Comparison of ENCODE assay signal across 20 cellular contexts in the genomic region with DNA sequence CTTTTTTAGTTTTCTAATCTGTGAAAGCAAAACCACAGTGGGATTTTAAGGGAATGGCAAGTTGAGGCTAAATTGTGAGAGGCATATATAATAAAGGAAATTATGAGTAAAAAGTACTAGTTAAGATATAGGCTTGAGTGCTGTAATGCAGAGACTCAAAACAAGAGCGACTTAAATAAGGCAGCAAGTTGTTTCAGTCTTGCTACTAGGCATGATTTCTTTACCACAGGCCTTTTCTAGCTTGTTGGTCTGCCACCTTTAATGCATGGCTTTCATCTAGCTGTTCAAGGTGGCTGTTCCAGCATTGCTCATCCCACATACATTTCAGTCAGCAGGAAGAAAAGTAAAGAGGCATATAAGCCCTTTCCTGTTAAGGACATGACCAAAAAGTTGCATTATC.
DNase-seq lines count a peak whose midpoint lies in the region; ATAC-seq, FAIRE-seq and TF ChIP-seq lines count a peak whose summit lies in the region.
"Had no signal": no experiment of that assay in that cellular context is flagged by ENCODE, and none has a peak within 500 bp of the region (broad histone marks: within the 10 kb centered on the region; RNA-seq: fewer than 3 reads in every experiment).

No MANE protein-coding gene starts in this region.

- no peak overlapping the region for H2AK5ac ChIP-seq in H1 (ENCODE audit: low read depth, low read length)

- no peak overlapping the region for H3K4me3 ChIP-seq in H1 (ENCODE audit: extremely low read depth in 1 of 4, insufficient read depth in 2 of 4, low read depth in 3 of 4, low read length in 4 of 4)
- H3K4me3 ChIP-seq: BLaER1 had no signal

- CTCF ChIA-PET in H1 (lab: Charles Lee; ENCODE audit: partially characterized antibody) = interaction anchor here (0.8 to 1.2 kb wide), 2 partner anchors 21 to 38 kb away, joined by 3 read pairs; no protein-coding TSS in a partner anchor

- ATAC-seq in HG02885 (IDR thresholded peaks at IDR 0.05; ENCODE audit: poor library complexity, unreplicated experiment) (peak; percentile 70), GM21528 (IDR thresholded peaks at IDR 0.05; ENCODE audit: low FRiP score, unreplicated experiment) (no peak)

- H3K56ac ChIP-seq in H1 (replicated peaks; ENCODE audit: insufficient read length, low read depth, low read length) = no peak overlapping the region

- POLR2A ChIA-PET in H1 (lab: Charles Lee; ENCODE audit: partially characterized antibody) = no interaction called here

- H3K27ac ChIP-seq in H1 (ENCODE audit: low read depth, low read length) = no peak overlapping the region
- H3K27ac ChIP-seq: BLaER1 had no signal

- H3K79me2 ChIP-seq in H1 (ENCODE audit: control insufficient read depth in 1 of 2, insufficient read depth in 2 of 2, low read length in 2 of 2) = no peaks in the 10 kb centered on the region

- no peak for TF ChIP-seq POLR2A in H1 (IDR thresholded peaks at IDR 0.05; ENCODE audit: control extremely low read depth in 1 of 2, low read depth in 2 of 2, low read length in 2 of 2)

- no peaks in the 10 kb centered on the region for H3K36me3 ChIP-seq in H1 (ENCODE audit: control insufficient read depth in 2 of 4, insufficient read depth in 4 of 4, low read length in 3 of 4)
- H3K36me3 ChIP-seq: BE2C, BLaER1 had no signal

- no peak overlapping the region for H3K9ac ChIP-seq in H1 (replicated peaks in 1 of 4; ENCODE audit: extremely low read depth in 1 of 4, low read depth in 3 of 4, low read length in 3 of 4)
- H3K9ac ChIP-seq: BLaER1 had no signal

- H3K18ac ChIP-seq in H1 (ENCODE audit: extremely low read depth, low read length) = no peak overlapping the region

- no peaks in the 10 kb centered on the region for H3K9me3 ChIP-seq in H1 (ENCODE audit: insufficient read depth in 2 of 2, low read depth in 1 of 2, low read length in 1 of 2)
- H3K9me3 ChIP-seq: BE2C, BLaER1 had no signal

- WGBS in H1 (ENCODE audit: extremely low coverage in 1 of 2, insufficient coverage in 1 of 2, insufficient read length in 1 of 2, insufficient replicate concordance in 2 of 2, low coverage in 1 of 2, low lambda C conversion rate in 2 of 2, missing lambda C conversion rate in 1 of 2), 2 experiments = 76% methylated on average over 1 of the region's 1 CpG; no CpG with 5 or more reads in 1 of the 2 experiments

- no peaks in the 10 kb centered on the region for H3K27me3 ChIP-seq in H1 (replicated peaks in 1 of 4; ENCODE audit: control insufficient read depth in 3 of 4, extremely low read depth in 1 of 4, insufficient read depth in 3 of 4, low read length in 3 of 4)
- H3K27me3 ChIP-seq: BE2C, BLaER1 had no signal

- no peak for DNase-seq in H1 (ENCODE audit: low read depth in 1 of 2, low spot score in 2 of 2)
- no peak for DNase-seq in islet precursor cell
- DNase-seq in NCI-H446 (lab: John Stamatoyannopoulos, UW) = no peak
- DNase-seq: 8988T; ACHN; BE2C; C1 segment of cervical spinal cord; CD4-positive, alpha-beta memory T cell; CD4-positive, CD25-positive, alpha-beta regulatory T cell; CD8-positive, alpha-beta memory T cell; COR-L47; DMS79 treated with DMSO at 0.1 percent for 48 hours; GF-D8 had no signal

- H3K14ac ChIP-seq in H1 (ENCODE audit: insufficient read length) = no peak overlapping the region

- H2BK5ac ChIP-seq in H1 (ENCODE audit: low read depth, low read length) = no peak overlapping the region

- H2AFZ ChIP-seq in H1 (ENCODE audit: low read length) = peak overlapping the region; percentile 55; the same call in 1 of the 2 replicates

- H4K20me1 ChIP-seq in H1 (replicated peaks in 1 of 2; ENCODE audit: control insufficient read depth in 1 of 2, insufficient read depth in 2 of 2, low read length in 2 of 2) = no peaks in the 10 kb centered on the region
- H4K20me1 ChIP-seq: BLaER1 had no signal

- no peaks in the 10 kb centered on the region for H3K4me1 ChIP-seq in H1 (replicated peaks in 1 of 4; ENCODE audit: control insufficient read depth in 3 of 4, insufficient read depth in 4 of 4, low read length in 3 of 4)
- H3K4me1 ChIP-seq: BE2C, BLaER1 had no signal

- H4K91ac ChIP-seq in H1 (replicated peaks; ENCODE audit: insufficient read length, low read length) = no peak overlapping the region

- no peak overlapping the region for H2BK15ac ChIP-seq in H1 (ENCODE audit: low read length)

- no peak for TF ChIP-seq EP300 in H1 (IDR thresholded peaks at IDR 0.05; ENCODE audit: borderline replicate concordance in 1 of 2, low read depth in 2 of 2, low read length in 2 of 2)

- H4K5ac ChIP-seq in H1 (ENCODE audit: insufficient read length, low read depth, low read length) = no peak overlapping the region

- no peak overlapping the region for H2BK12ac ChIP-seq in H1 (ENCODE audit: low read depth, low read length)

- no peak for FAIRE-seq in H1 (lab: Jason Lieb, UNC)
- FAIRE-seq: A204.1, G401.6, GM12891, GM19239 had no signal

- no peak for TF ChIP-seq RAD21 in H1 (IDR thresholded peaks at IDR 0.05 in 1 of 2, conservative IDR thresholded peaks at IDR 0.05 in 1 of 2; ENCODE audit: low read depth in 2 of 2, low read length in 2 of 2)

- no peak overlapping the region for H3K4me2 ChIP-seq in H1 (ENCODE audit: insufficient read depth in 1 of 2, low read depth in 2 of 2, low read length in 2 of 2)
- H3K4me2 ChIP-seq: BLaER1 had no signal

- H3K23ac ChIP-seq in H1 (ENCODE audit: insufficient read length) = no peak overlapping the region

- H3K23me2 ChIP-seq in H1 (ENCODE audit: low read depth, low read length) = no peaks in the 10 kb centered on the region

- no peak for TF ChIP-seq CTCF in H1 (IDR thresholded peaks at IDR 0.05; ENCODE audit: control extremely low read depth in 1 of 3, insufficient read depth in 1 of 3, low read depth in 1 of 3, low read length in 3 of 3)

- no peak overlapping the region for H2BK120ac ChIP-seq in H1 (replicated peaks; ENCODE audit: low read depth, low read length)

- H4K8ac ChIP-seq in H1 (ENCODE audit: extremely low read depth, insufficient read depth, low read length) = no peak overlapping the region

- H3K4ac ChIP-seq in H1 (replicated peaks; ENCODE audit: insufficient read length, low read depth, low read length) = no peak overlapping the region

- H2BK20ac ChIP-seq in H1 (ENCODE audit: low read length) = no peak overlapping the region

- no peaks in the 10 kb centered on the region for H3K79me1 ChIP-seq in H1 (ENCODE audit: low read depth, low read length)

TF ChIP-seq in H1, 55 proteins besides CTCF, POLR2A, EP300 and RAD21:
- TF ChIP-seq KDM1A (IDR thresholded peaks at IDR 0.05; ENCODE audit: borderline replicate concordance, low read length) (no peak), SUZ12 (IDR thresholded peaks at IDR 0.05; ENCODE audit: low read length) (no peak), SIN3A (conservative IDR thresholded peaks at IDR 0.05 in 1 of 2, IDR thresholded peaks at IDR 0.05 in 1 of 2; ENCODE audit: low read depth in 1 of 2, low read length in 2 of 2) (no peak), TBP (IDR thresholded peaks at IDR 0.05; ENCODE audit: low read depth, low read length) (no peak), TAF1 (IDR thresholded peaks at IDR 0.05; ENCODE audit: low read depth, low read length) (no peak), RFX5 (IDR thresholded peaks at IDR 0.05; ENCODE audit: borderline replicate concordance, low read depth, low read length) (no peak), GABPA (IDR thresholded peaks at IDR 0.05; ENCODE audit: borderline replicate concordance, insufficient read depth, low read length) (no peak), CBX8 (IDR thresholded peaks at IDR 0.05; ENCODE audit: borderline replicate concordance, low read depth, low read length) (no peak), BACH1 (IDR thresholded peaks at IDR 0.05; ENCODE audit: low read length) (no peak), HDAC2 (IDR thresholded peaks at IDR 0.05; ENCODE audit: borderline replicate concordance in 1 of 2, low read depth in 2 of 2, low read length in 2 of 2) (no peak), SRF (IDR thresholded peaks at IDR 0.05; ENCODE audit: low read depth, low read length) (no peak)
- TF ChIP-seq, protein P1, sequence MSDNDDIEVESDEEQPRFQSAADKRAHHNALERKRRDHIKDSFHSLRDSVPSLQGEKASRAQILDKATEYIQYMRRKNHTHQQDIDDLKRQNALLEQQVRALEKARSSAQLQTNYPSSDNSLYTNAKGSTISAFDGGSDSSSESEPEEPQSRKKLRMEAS (IDR thresholded peaks at IDR 0.05) = no peak
TF ChIP-seq in H1: peak in this region for 0.
